ENCODE assay signal across 9 cellular contexts in genomic region chr1:240946926-240947325, GRCh38.
DNase-seq lines count a peak whose midpoint lies in the region; ATAC-seq and TF ChIP-seq lines count a peak whose summit lies in the region.
"Had no signal": no experiment of that assay in that cellular context is flagged by ENCODE, and none has a peak within 500 bp of the region (broad histone marks: within the 10 kb centered on the region; RNA-seq: fewer than 3 reads in every experiment).

No MANE protein-coding gene starts in this region.

- H3K4me1 Mint-ChIP-seq in effector memory CD8-positive, alpha-beta T cell (ENCODE audit: low read depth in 2 of 2): no peaks in the 10 kb centered on the region

- H3K27ac ChIP-seq in VCaP (no peak overlapping the region), liver (ENCODE audit: low read depth in 1 of 2, low read length in 2 of 2) (no peak overlapping the region)
- H3K27ac ChIP-seq: thoracic aorta had no signal

- peaks cover 0 to 8% of the 10 kb centered on the region in 2 donors for H3K9me3 Mint-ChIP-seq in effector memory CD8-positive, alpha-beta T cell

- no peak overlapping the region for H3K4me3 ChIP-seq in liver (ENCODE audit: low read depth in 1 of 3, low read length in 3 of 3)
- H3K4me3 ChIP-seq: thoracic aorta had no signal

- H3K27me3 ChIP-seq in liver (ENCODE audit: control insufficient read depth in 4 of 4, insufficient read depth in 4 of 4, low read length in 3 of 4): no peaks in the 10 kb centered on the region

- no peaks in the 10 kb centered on the region for H3K9me3 ChIP-seq in liver (ENCODE audit: control insufficient read depth in 4 of 4, low read length in 3 of 4)
- H3K9me3 ChIP-seq: thoracic aorta had no signal

- no peaks in the 10 kb centered on the region for H3K36me3 ChIP-seq in liver (ENCODE audit: control insufficient read depth in 4 of 4, insufficient read depth in 3 of 4, low read depth in 1 of 4, low read length in 3 of 4)
- H3K36me3 ChIP-seq: thoracic aorta had no signal

- peak; percentile 72 for ATAC-seq in GM18870 (IDR thresholded peaks at IDR 0.05; ENCODE audit: unreplicated experiment)
- ATAC-seq in effector memory CD8-positive, alpha-beta T cell (replicated peaks): no peak
- ATAC-seq in left cardiac atrium: no peak

- no peak overlapping the region for H3K27ac Mint-ChIP-seq in effector memory CD8-positive, alpha-beta T cell

- TF ChIP-seq RAD21 in liver (IDR thresholded peaks at IDR 0.05): peak; percentile 86 to 87

- no peak overlapping the region for H3K9ac ChIP-seq in liver (ENCODE audit: low read depth in 1 of 2, low read length in 2 of 2)

- H3K4me1 ChIP-seq in liver (ENCODE audit: control insufficient read depth in 4 of 4, insufficient read depth in 4 of 4, low read length in 3 of 4): no peaks in the 10 kb centered on the region

- peak; percentile 72 for TF ChIP-seq CTCF in VCaP (conservative IDR thresholded peaks at IDR 0.05)
- TF ChIP-seq CTCF in liver (IDR thresholded peaks at IDR 0.05; ENCODE audit: low read depth, low read length, missing input control): peak; percentile 66

- peak; percentile 22 for DNase-seq in COR-L47 (lab: John Stamatoyannopoulos, UW)
- peak; percentile 11 for DNase-seq in HS-5 (ENCODE audit: low read depth)
- no peak for DNase-seq in effector memory CD8-positive, alpha-beta T cell
- no peak for DNase-seq in left cardiac atrium
- DNase-seq in activated CD8-positive, alpha-beta memory T cell treated with anti-CD3 and anti-CD28 coated beads for 24 hours: no peak

- WGBS in liver: 52% methylated on average over 2 of the region's 2 CpGs

- H3K4me3 Mint-ChIP-seq in effector memory CD8-positive, alpha-beta T cell: no peak overlapping the region

- H3K27me3 Mint-ChIP-seq in effector memory CD8-positive, alpha-beta T cell: no peaks in the 10 kb centered on the region

- H3K36me3 Mint-ChIP-seq in effector memory CD8-positive, alpha-beta T cell (ENCODE audit: insufficient read depth): peaks cover 2% of the 10 kb centered on the region

- intact Hi-C loops in left cardiac atrium (cut with DNase I): no loop called here

TF ChIP-seq in liver, 16 proteins besides CTCF, POLR2A, EP300 and RAD21:
- TF ChIP-seq EGR1 (IDR thresholded peaks at IDR 0.05; ENCODE audit: low read depth in 2 of 2): no peak
- TF ChIP-seq YY1 (IDR thresholded peaks at IDR 0.05): no peak
- TF ChIP-seq JUND (IDR thresholded peaks at IDR 0.05): no peak
- TF ChIP-seq RXRA (IDR thresholded peaks at IDR 0.05): no peak
- no peak for TF ChIP-seq FOXA1 (IDR thresholded peaks at IDR 0.05)
- no peak for TF ChIP-seq REST (IDR thresholded peaks at IDR 0.05)
- TF ChIP-seq HNF4A (conservative IDR thresholded peaks at IDR 0.05): no peak
- no peak for TF ChIP-seq ZBTB33 (IDR thresholded peaks at IDR 0.05)
- no peak for TF ChIP-seq ATF3 (IDR thresholded peaks at IDR 0.05)
- TF ChIP-seq GABPA (IDR thresholded peaks at IDR 0.05 in 1 of 2, conservative IDR thresholded peaks at IDR 0.05 in 1 of 2): no peak
- TF ChIP-seq TAF1 (conservative IDR thresholded peaks at IDR 0.05): no peak
- TF ChIP-seq FOXA2 (IDR thresholded peaks at IDR 0.05): no peak
- TF ChIP-seq SP1 (IDR thresholded peaks at IDR 0.05): no peak
- no peak for TF ChIP-seq HNF4G (IDR thresholded peaks at IDR 0.05)
- TF ChIP-seq MAX (IDR thresholded peaks at IDR 0.05): no peak
- no peak for TF ChIP-seq NR2F2 (IDR thresholded peaks at IDR 0.05)
TF ChIP-seq in liver: peak in this region for 0.

Comparison
In these comparisons a context has a peak if more than half of its experiments do, and no peak if none do; other contexts are left out.
1. DNase-seq: peak in COR-L47 (single experiment) and HS-5 (single experiment); none in effector memory CD8-positive, alpha-beta T cell (0 of 3), left cardiac atrium (single experiment) and activated CD8-positive, alpha-beta memory T cell treated with anti-CD3 and anti-CD28 coated beads for 24 hours (single experiment).